In genomic region chr1:204213668-204214662, GRCh38 we compare ENCODE assay signal across 9 cellular contexts. TPM values are rescaled to one million over a fixed set of nuclear protein-coding genes. Genes with fewer than 3 reads are reported as not detected.
DNase-seq lines count a peak whose midpoint lies in the region; ATAC-seq and TF ChIP-seq lines count a peak whose summit lies in the region.
"Had no signal": no experiment of that assay in that cellular context is flagged by ENCODE, and none has a peak within 500 bp of the region (broad histone marks: within the 10 kb centered on the region; RNA-seq: fewer than 3 reads in every experiment).

Gene GOLT1A (minus strand): TSS chr1:204213988. CDS start chr1:204213906, 82 bp downstream.

- H3K9me3 ChIP-seq in CD4-positive, CD25-positive, alpha-beta regulatory T cell (ENCODE audit: control insufficient read depth in 2 of 2, low read length in 2 of 2), result no peaks in the 10 kb centered on the region
- H3K9me3 ChIP-seq in right lobe of liver, result no peaks in the 10 kb centered on the region

- CTCF ChIA-PET in activated CD4-positive, alpha-beta T cell treated with anti-CD3 and anti-CD28 coated beads, Interleukin-2, amount 10 ng/mL, durations not matched to agents 7 days and 5 days (lab: Charles Lee), result interaction anchor here (0.6 to 1.6 kb wide), 6 partner anchors 8 to 209 kb away, joined by 3 to 4 read pairs (median 3); no protein-coding TSS in a partner anchor

- peak in 1 of 2 donors; percentile 40 for ATAC-seq in CD4-positive, CD25-positive, alpha-beta regulatory T cell (ENCODE audit: low read depth in 2 of 2)
- peak; percentile 77 for ATAC-seq in GM21786 (IDR thresholded peaks at IDR 0.05; ENCODE audit: unreplicated experiment)
- ATAC-seq in right lobe of liver, result peak; percentile 94 to 97 (median 95)

- TF ChIP-seq POLR2A in right lobe of liver (IDR thresholded peaks at IDR 0.05), result peak; percentile 84

- peaks cover 33% of the 10 kb centered on the region for H3K27me3 Mint-ChIP-seq in CD4-positive, CD25-positive, alpha-beta regulatory T cell
- H3K27me3 Mint-ChIP-seq in activated CD4-positive, alpha-beta T cell treated with anti-CD3 and anti-CD28 coated beads, Interleukin-2, amount 10 ng/mL, durations not matched to agents 7 days and 5 days, result peaks cover 5% of the 10 kb centered on the region

- 12% methylated on average over 17 of the region's 41 CpGs for WGBS in right lobe of liver (ENCODE audit: insufficient coverage, low coverage, low lambda C conversion rate, missing lambda C conversion rate)

- POLR2A ChIA-PET in activated CD4-positive, alpha-beta T cell treated with anti-CD3 and anti-CD28 coated beads, Interleukin-2, amount 10 ng/mL, durations not matched to agents 7 days and 5 days (lab: Charles Lee), result no interaction called here

- peak within 1 kb of the TSS in 1 of 3 donors; percentile 52 for H3K27ac Mint-ChIP-seq in CD4-positive, CD25-positive, alpha-beta regulatory T cell
- H3K27ac Mint-ChIP-seq in activated CD4-positive, alpha-beta T cell treated with anti-CD3 and anti-CD28 coated beads, Interleukin-2, amount 10 ng/mL, durations not matched to agents 7 days and 5 days, result no peak within 1 kb of the TSS

- no peak within 1 kb of the TSS for H3K4me3 ChIP-seq in CD4-positive, CD25-positive, alpha-beta regulatory T cell (ENCODE audit: low read depth, low read length)
- peak within 1 kb of the TSS; percentile 53 to 73 (median 67) for H3K4me3 ChIP-seq in right lobe of liver

- peak within 1 kb of the TSS in 3 of 4 donors; percentile 42 to 65 (median 65) for H3K4me3 Mint-ChIP-seq in CD4-positive, CD25-positive, alpha-beta regulatory T cell
- H3K4me3 Mint-ChIP-seq in activated CD4-positive, alpha-beta T cell treated with anti-CD3 and anti-CD28 coated beads, Interleukin-2, amount 10 ng/mL, durations not matched to agents 7 days and 5 days, result peak within 1 kb of the TSS; percentile 3

- no peaks in the 10 kb centered on the region for H3K4me1 ChIP-seq in CD4-positive, CD25-positive, alpha-beta regulatory T cell (ENCODE audit: control insufficient read depth, insufficient read depth, low read length, poor library complexity, severe bottlenecking)
- peaks cover 0 to 31% (median 8%) of the 10 kb centered on the region in 4 donors for H3K4me1 ChIP-seq in right lobe of liver

- peaks cover 4% of the 10 kb centered on the region for H3K36me3 Mint-ChIP-seq in CD4-positive, CD25-positive, alpha-beta regulatory T cell
- no peaks in the 10 kb centered on the region for H3K36me3 Mint-ChIP-seq in activated CD4-positive, alpha-beta T cell treated with anti-CD3 and anti-CD28 coated beads, Interleukin-2, amount 10 ng/mL, durations not matched to agents 7 days and 5 days (ENCODE audit: low read depth)

- peak in 2 of 3 donors; percentile 10 to 42 for DNase-seq in CD4-positive, CD25-positive, alpha-beta regulatory T cell
- DNase-seq in NCI-H1417 (lab: John Stamatoyannopoulos, UW) (peak; percentile 63 to 98 (median 73)), right lobe of liver (peak; percentile 91 to 95 (median 94)), NAMALWA (ENCODE audit: low spot score) (no peak)
- DNase-seq in activated CD4-positive, alpha-beta T cell treated with anti-CD3 and anti-CD28 coated beads, Interleukin-2, amount 10 ng/mL, durations not matched to agents 7 days and 5 days, result peak; percentile 42
- DNase-seq in effector CD8-positive, alpha-beta T cell (lab: John Stamatoyannopoulos, UW), result peak; percentile 21
- peak; percentile 26 to 51 for DNase-seq in stimulated activated CD4-positive, alpha-beta T cell treated with anti-CD3 and anti-CD28 coated beads, Interleukin-4, amount 100 ng/mL, for 4 hours

- TF ChIP-seq CTCF in right lobe of liver (IDR thresholded peaks at IDR 0.05), result peak; percentile 71 to 86 (median 82)

- H3K36me3 ChIP-seq in CD4-positive, CD25-positive, alpha-beta regulatory T cell (ENCODE audit: control insufficient read depth, insufficient read depth, low read length), result no peaks in the 10 kb centered on the region
- peaks cover 0 to 5% (median 0%) of the 10 kb centered on the region in 4 donors for H3K36me3 ChIP-seq in right lobe of liver

- H3K9me3 Mint-ChIP-seq in CD4-positive, CD25-positive, alpha-beta regulatory T cell, result peaks cover 0 to 3% (median 0%) of the 10 kb centered on the region in 7 donors
- H3K9me3 Mint-ChIP-seq in activated CD4-positive, alpha-beta T cell treated with anti-CD3 and anti-CD28 coated beads, Interleukin-2, amount 10 ng/mL, durations not matched to agents 7 days and 5 days, result no peaks in the 10 kb centered on the region

- peaks cover 6% of the 10 kb centered on the region for H3K27me3 ChIP-seq in CD4-positive, CD25-positive, alpha-beta regulatory T cell (ENCODE audit: control insufficient read depth, insufficient read depth, low read length)
- no peaks in the 10 kb centered on the region for H3K27me3 ChIP-seq in right lobe of liver

- peaks cover 0 to 8% (median 5%) of the 10 kb centered on the region in 4 donors for H3K4me1 Mint-ChIP-seq in CD4-positive, CD25-positive, alpha-beta regulatory T cell
- H3K4me1 Mint-ChIP-seq in activated CD4-positive, alpha-beta T cell treated with anti-CD3 and anti-CD28 coated beads, Interleukin-2, amount 10 ng/mL, durations not matched to agents 7 days and 5 days, result peaks cover 12% of the 10 kb centered on the region

- intact Hi-C loops in right lobe of liver (cut with DNase I), result loop anchor here in 1 of 2 donors (10.0 kb wide), 1 partner anchor 151 kb away; no protein-coding TSS in a partner anchor

- no peak within 1 kb of the TSS for H3K27ac ChIP-seq in CD4-positive, CD25-positive, alpha-beta regulatory T cell (ENCODE audit: insufficient read depth, low read length, poor library complexity, severe bottlenecking)
- peak within 1 kb of the TSS; percentile 59 to 74 (median 74) for H3K27ac ChIP-seq in right lobe of liver
- H3K27ac ChIP-seq: KMS-11 had no signal

RNA-seq across cellular contexts. Expression of gene GOLT1A, which starts in this region (rescaled TPM):
- total RNA-seq in CD4-positive, CD25-positive, alpha-beta regulatory T cell, result not detected
- polyA plus RNA-seq in CD4-positive, CD25-positive, alpha-beta regulatory T cell, result not detected
- total RNA-seq in activated CD4-positive, alpha-beta T cell treated with anti-CD3 and anti-CD28 coated beads, Interleukin-2, amount 10 ng/mL, durations not matched to agents 7 days and 5 days, result not detected
- total RNA-seq in right lobe of liver, result 100 to 1,000 TPM in 1 of 6 experiments, 10 to 100 TPM in 5; 49.4 to 103 (median 74.5) TPM

Comparison
In these comparisons a context has a peak if more than half of its experiments do, and no peak if none do; other contexts are left out.
1. RNA of gene GOLT1A (total RNA-seq): 49.4 to 103 TPM in right lobe of liver; not detected in CD4-positive, CD25-positive, alpha-beta regulatory T cell (single experiment) and not detected in activated CD4-positive, alpha-beta T cell treated with anti-CD3 and anti-CD28 coated beads, Interleukin-2, amount 10 ng/mL, durations not matched to agents 7 days and 5 days; every median in the first group is over 10 times any median in the second.
2. Peak in DNase-seq in CD4-positive, CD25-positive, alpha-beta regulatory T cell; RNA of the gene not detected or under 1 TPM.
3. Peak in DNase-seq in activated CD4-positive, alpha-beta T cell treated with anti-CD3 and anti-CD28 coated beads, Interleukin-2, amount 10 ng/mL, durations not matched to agents 7 days and 5 days; RNA of the gene not detected or under 1 TPM.